ENCODE assay signal across 15 cellular contexts in genomic region chr5:10374032-10374431, GRCh38. TPM values are rescaled to one million over a fixed set of nuclear protein-coding genes. Genes with fewer than 3 reads are reported as not detected.
A peak's percentile ranks its signal among the peaks of the same experiment; 100 is the strongest.
DNase-seq lines count a peak whose midpoint lies in the region; FAIRE-seq and TF ChIP-seq lines count a peak whose summit lies in the region.
"Had no signal": no experiment of that assay in that cellular context is flagged by ENCODE, and none has a peak within 500 bp of the region (broad histone marks: within the 10 kb centered on the region; RNA-seq: fewer than 3 reads in every experiment).

No MANE protein-coding gene starts in this region.

- H3K36me3 Mint-ChIP-seq in astrocyte (ENCODE audit: low read depth, unreplicated experiment) (peaks cover 12% of the 10 kb centered on the region), nephron (ENCODE audit: low read depth) (peaks cover 59% of the 10 kb centered on the region), CD14-positive monocyte (peaks cover 17 to 19% of the 10 kb centered on the region in 2 donors)

- TF ChIP-seq CTCF in astrocyte (IDR thresholded peaks at IDR 0.05; ENCODE audit: insufficient read depth, low read depth, low read length) (no peak), nephron (IDR thresholded peaks at IDR 0.05; ENCODE audit: unreplicated experiment in 3 of 3) (no peak), CD14-positive monocyte (IDR thresholded peaks at IDR 0.05) (no peak)

- peaks cover 5% of the 10 kb centered on the region for H3K36me3 ChIP-seq in astrocyte (ENCODE audit: insufficient read depth, low read length)

- H3K27me3 ChIP-seq in astrocyte (ENCODE audit: insufficient read depth, low read length) = no peaks in the 10 kb centered on the region
- H3K27me3 ChIP-seq: esophagus squamous epithelium, tibial artery had no signal

- no peak overlapping the region for H3K4me3 ChIP-seq in astrocyte (ENCODE audit: insufficient read depth, low read depth, low read length)
- H3K4me3 ChIP-seq: esophagus squamous epithelium, tibial artery had no signal

- H3K27ac ChIP-seq in astrocyte (ENCODE audit: low read depth, low read length) = no peak overlapping the region
- H3K27ac ChIP-seq: esophagus squamous epithelium, tibial artery had no signal

- H3K79me2 ChIP-seq in astrocyte (ENCODE audit: insufficient read depth, low read length) = peaks cover 96% of the 10 kb centered on the region

- intact Hi-C loops in CD14-positive monocyte (cut with micrococcal nuclease) = no loop called here

- H3K9me3 Mint-ChIP-seq in astrocyte (ENCODE audit: unreplicated experiment) (no peaks in the 10 kb centered on the region), nephron (no peaks in the 10 kb centered on the region), CD14-positive monocyte (peaks cover 0 to 2% (median 0%) of the 10 kb centered on the region in 7 donors)
- H3K9me3 Mint-ChIP-seq: activated T-cell treated with anti-CD3 and anti-CD28 coated beads, Interleukin-2, amount 50 U/mL, for 4 hours; dendritic cell treated with granulocyte-macrophage colony-stimulating factor and Interleukin-4, amounts not matched to agents 40 ng/mL and 50 ng/mL, for 4 days had no signal

- H3K4me3 Mint-ChIP-seq in astrocyte (ENCODE audit: unreplicated experiment) = no peak overlapping the region
- peak overlapping the region in 1 of 3 experiments; percentile 12 for H3K4me3 Mint-ChIP-seq in nephron
- H3K4me3 Mint-ChIP-seq in CD14-positive monocyte = no peak overlapping the region
- H3K4me3 Mint-ChIP-seq: activated T-cell treated with anti-CD3 and anti-CD28 coated beads, Interleukin-2, amount 50 U/mL, for 4 hours; dendritic cell treated with granulocyte-macrophage colony-stimulating factor and Interleukin-4, amounts not matched to agents 40 ng/mL and 50 ng/mL, for 4 days had no signal

- H3K9me3 ChIP-seq in astrocyte (ENCODE audit: insufficient read depth, low read depth, low read length) = no peaks in the 10 kb centered on the region
- H3K9me3 ChIP-seq: esophagus squamous epithelium, tibial artery had no signal

- no peaks in the 10 kb centered on the region for H3K27me3 Mint-ChIP-seq in astrocyte (ENCODE audit: low read depth, unreplicated experiment)
- H3K27me3 Mint-ChIP-seq in nephron (ENCODE audit: low read depth) = no peaks in the 10 kb centered on the region
- no peaks in the 10 kb centered on the region for H3K27me3 Mint-ChIP-seq in CD14-positive monocyte (ENCODE audit: low read depth in 3 of 3)
- H3K27me3 Mint-ChIP-seq: dendritic cell treated with granulocyte-macrophage colony-stimulating factor and Interleukin-4, amounts not matched to agents 40 ng/mL and 50 ng/mL, for 4 days had no signal

- H3K4me2 ChIP-seq in astrocyte (ENCODE audit: low read length) = peak overlapping the region; percentile 33

- H3K27ac Mint-ChIP-seq in astrocyte (ENCODE audit: unreplicated experiment) (no peak overlapping the region), nephron (peak overlapping the region; percentile 62 to 74 (median 71)), CD14-positive monocyte (peak overlapping the region in 3 of 7 donors; percentile 11 to 26 (median 18))
- H3K27ac Mint-ChIP-seq: dendritic cell treated with granulocyte-macrophage colony-stimulating factor and Interleukin-4, amounts not matched to agents 40 ng/mL and 50 ng/mL, for 4 days had no signal

- peak; percentile 12 for DNase-seq in Ammon's horn (ENCODE audit: low spot score)
- peak; percentile 38 for DNase-seq in NCI-H1105 (lab: John Stamatoyannopoulos, UW)
- DNase-seq in astrocyte (ENCODE audit: low read depth) = peak; percentile 9
- DNase-seq in CD14-positive monocyte (ENCODE audit: low spot score) = no peak
- no peak for DNase-seq in SW480 (ENCODE audit: low spot score)
- no peak for DNase-seq in NCI-H146 (lab: John Stamatoyannopoulos, UW)
- DNase-seq in NCI-H345 treated with DMSO at 0.1 percent for 48 hours (lab: John Stamatoyannopoulos, UW; ENCODE audit: unreplicated experiment) = no peak
- DNase-seq: activated CD4-positive, CD25-positive, alpha-beta regulatory T cell treated with anti-CD3 and anti-CD28 coated beads, Interleukin-2, amount 50 U/mL, for 72 hours; activated T-cell treated with anti-CD3 and anti-CD28 coated beads, Interleukin-2, amount 50 U/mL, for 4 hours; esophagus squamous epithelium; MM.1S; tibial artery had no signal

- H3K4me1 Mint-ChIP-seq in astrocyte (ENCODE audit: low read depth, unreplicated experiment) (peaks cover 19% of the 10 kb centered on the region), nephron (peaks cover 44% of the 10 kb centered on the region), CD14-positive monocyte (peaks cover 22% of the 10 kb centered on the region)

- H3K9ac ChIP-seq in astrocyte (ENCODE audit: low read length) = no peak overlapping the region

- no peak overlapping the region for H2AFZ ChIP-seq in astrocyte (ENCODE audit: low read depth, low read length)

- FAIRE-seq in astrocyte (lab: Jason Lieb, UNC) = no peak
- FAIRE-seq: H1 had no signal

- peaks cover 8% of the 10 kb centered on the region for H3K4me1 ChIP-seq in astrocyte (ENCODE audit: insufficient read depth, low read length)

- peaks cover 81% of the 10 kb centered on the region for H4K20me1 ChIP-seq in astrocyte (ENCODE audit: insufficient read depth, low read length)

RNA-seq across cellular contexts. Expression of gene MARCHF6, which starts 20.5 kb away (rescaled TPM):
- 139 and 142 TPM in 2 replicates for total RNA-seq in astrocyte
- polyA plus RNA-seq in CD14-positive monocyte = 10 to 100 TPM; 24.0 to 31.0 TPM

Comparison
In these comparisons a context has a peak if more than half of its experiments do, and no peak if none do; other contexts are left out.
1. DNase-seq: peak in Ammon's horn (single experiment), NCI-H1105 (single experiment) and astrocyte (single experiment); none in CD14-positive monocyte (single experiment), SW480 (single experiment), NCI-H146 (single experiment) and NCI-H345 treated with DMSO at 0.1 percent for 48 hours (single experiment).